In the genomic region with DNA sequence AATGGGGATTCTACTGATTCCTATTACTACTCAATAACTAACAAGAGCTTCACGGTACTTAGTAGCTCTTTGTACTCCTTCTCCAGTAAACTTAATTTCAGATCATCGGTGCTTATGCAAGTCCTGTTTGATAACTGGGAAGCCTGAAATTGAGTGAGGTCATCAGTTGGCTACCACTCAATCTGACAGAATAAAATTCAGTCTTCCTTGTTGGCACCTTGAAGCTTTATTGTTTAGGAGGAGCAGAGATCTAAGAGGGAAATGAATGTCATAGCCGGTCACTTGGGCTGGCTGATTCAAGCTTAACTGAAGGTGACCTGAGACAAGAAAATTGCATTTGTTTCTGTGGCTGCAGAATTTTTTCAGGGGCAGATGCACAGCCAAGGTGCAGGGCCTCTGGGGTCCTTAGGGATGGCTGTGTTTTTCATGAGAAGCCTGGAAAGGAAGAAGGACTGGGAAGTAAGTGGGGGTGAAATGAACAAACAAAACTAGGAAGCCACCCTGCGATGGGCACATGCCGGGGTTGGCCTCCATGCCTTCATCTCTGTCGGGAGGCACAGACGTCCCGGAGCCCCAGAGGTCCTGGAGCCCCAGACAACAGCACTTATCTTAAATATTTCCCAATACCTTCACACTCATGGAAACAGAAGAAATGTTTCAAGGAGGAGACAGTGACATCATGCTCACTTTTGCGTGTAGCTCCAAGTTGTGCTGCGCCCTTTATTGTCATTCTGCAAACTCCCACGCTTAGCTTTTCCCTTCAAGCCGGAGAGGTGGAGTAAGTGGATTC, we compare ENCODE assay signal across 14 cellular contexts.
A peak's percentile ranks its signal among the peaks of the same experiment; 100 is the strongest.
DNase-seq lines count a peak whose midpoint lies in the region; ATAC-seq and TF ChIP-seq lines count a peak whose summit lies in the region.
"Had no signal": no experiment of that assay in that cellular context is flagged by ENCODE, and none has a peak within 500 bp of the region (broad histone marks: within the 10 kb centered on the region; RNA-seq: fewer than 3 reads in every experiment).

No MANE protein-coding gene starts in this region.

- no peak overlapping the region for H3K4me3 Mint-ChIP-seq in MCF 10A (ENCODE audit: unreplicated experiment)
- H3K4me3 Mint-ChIP-seq in stimulated activated memory B cell treated with anti-CD40 and anti-IgM and Interleukin-4, amounts not matched to agents 10 μg/mL and 1 μg/mL and 100 μg/mL, for 72 hours: no peak overlapping the region
- H3K4me3 Mint-ChIP-seq: central memory CD8-positive, alpha-beta T cell had no signal

- DNase-seq in GM23248 (peak; percentile 34), MCF 10A (ENCODE audit: unreplicated experiment) (no peak), heart right ventricle (peak in 1 of 2 donors; percentile 54), osteoblast (ENCODE audit: insufficient read length, low spot score, missing footprints) (peak; percentile 11), NCI-H1048 (lab: John Stamatoyannopoulos, UW) (no peak)
- DNase-seq: activated naive CD4-positive, alpha-beta T cell treated with Interleukin-2 at 50 U/mL for 16 hours; islet precursor cell; MG63; stimulated activated CD4-positive, alpha-beta T cell treated with anti-CD3 and anti-CD28 coated beads, Interleukin-1b, Interleukin-23, amount 100 ng/mL, for 48 hours had no signal

- no peaks in the 10 kb centered on the region for H3K9me3 Mint-ChIP-seq in MCF 10A (ENCODE audit: unreplicated experiment)
- no peaks in the 10 kb centered on the region for H3K9me3 Mint-ChIP-seq in stimulated activated memory B cell treated with anti-CD40 and anti-IgM and Interleukin-4, amounts not matched to agents 10 μg/mL and 1 μg/mL and 100 μg/mL, for 72 hours
- H3K9me3 Mint-ChIP-seq: central memory CD8-positive, alpha-beta T cell had no signal

- H3K4me1 ChIP-seq in GM23248 (ENCODE audit: insufficient read depth): peaks cover 18% of the 10 kb centered on the region
- peaks cover 3 to 36% (median 29%) of the 10 kb centered on the region in 9 donors for H3K4me1 ChIP-seq in heart right ventricle
- H3K4me1 ChIP-seq in osteoblast (ENCODE audit: insufficient read depth, low read length): peaks cover 15% of the 10 kb centered on the region

- H4K20me1 ChIP-seq in GM23248 (ENCODE audit: insufficient read depth) (no peaks in the 10 kb centered on the region), osteoblast (ENCODE audit: insufficient read depth, low read length) (no peaks in the 10 kb centered on the region)

- intact Hi-C loops in MCF 10A (cut with micrococcal nuclease): loop anchor here (5.0 kb wide), 1 partner anchor 206 kb away; a partner anchor contains a TSS
- intact Hi-C loops in heart right ventricle (cut with DNase I): loop anchor here in 2 of 10 donors (5.0 kb wide), 2 partner anchors 74 to 84 kb away; a partner anchor contains a TSS

- no peak overlapping the region for H3K4me3 ChIP-seq in GM23248
- peak overlapping the region in 1 of 10 donors; percentile 13 for H3K4me3 ChIP-seq in heart right ventricle
- H3K4me3 ChIP-seq in osteoblast (ENCODE audit: insufficient read depth, low read length): no peak overlapping the region
- H3K4me3 ChIP-seq: MG63 had no signal

- H3K27ac ChIP-seq in GM23248 (no peak overlapping the region), heart right ventricle (peak overlapping the region; percentile 42 to 90 (median 74)), osteoblast (ENCODE audit: low read depth, low read length) (no peak overlapping the region)

- H3K36me3 ChIP-seq in GM23248 (ENCODE audit: low read depth) (no peaks in the 10 kb centered on the region), heart right ventricle (no peaks in the 10 kb centered on the region), osteoblast (ENCODE audit: insufficient read depth, low read length) (no peaks in the 10 kb centered on the region)
- H3K36me3 ChIP-seq: MG63 had no signal

- H3F3A ChIP-seq in GM23248 (ENCODE audit: insufficient read depth): peaks cover 19% of the 10 kb centered on the region

- H3K27me3 ChIP-seq in GM23248 (replicated peaks; ENCODE audit: insufficient read depth): no peaks in the 10 kb centered on the region
- H3K27me3 ChIP-seq in heart right ventricle: no peaks in the 10 kb centered on the region
- H3K27me3 ChIP-seq in osteoblast (ENCODE audit: insufficient read depth, low read length): no peaks in the 10 kb centered on the region
- H3K27me3 ChIP-seq: MG63 had no signal

- no peak overlapping the region for H3K9ac ChIP-seq in GM23248

- H3K79me2 ChIP-seq in GM23248 (ENCODE audit: insufficient read depth) (no peaks in the 10 kb centered on the region), osteoblast (ENCODE audit: insufficient read depth, low read length) (no peaks in the 10 kb centered on the region)

- H3K4me2 ChIP-seq in GM23248 (ENCODE audit: unreplicated experiment) (no peak overlapping the region), osteoblast (ENCODE audit: insufficient read depth, low read length) (no peak overlapping the region)

- peak overlapping the region; percentile 67 for H3K27ac Mint-ChIP-seq in MCF 10A (ENCODE audit: low read depth, unreplicated experiment)
- H3K27ac Mint-ChIP-seq in stimulated activated memory B cell treated with anti-CD40 and anti-IgM and Interleukin-4, amounts not matched to agents 10 μg/mL and 1 μg/mL and 100 μg/mL, for 72 hours: no peak overlapping the region

- no peaks in the 10 kb centered on the region for H3K27me3 Mint-ChIP-seq in MCF 10A (ENCODE audit: insufficient read depth, unreplicated experiment)
- H3K27me3 Mint-ChIP-seq in stimulated activated memory B cell treated with anti-CD40 and anti-IgM and Interleukin-4, amounts not matched to agents 10 μg/mL and 1 μg/mL and 100 μg/mL, for 72 hours: no peaks in the 10 kb centered on the region
- H3K27me3 Mint-ChIP-seq: central memory CD8-positive, alpha-beta T cell had no signal

- CTCF ChIA-PET in MCF 10A (lab: Yijun Ruan, JAX): interaction anchor here (0.6 to 1.3 kb wide), 3 partner anchors 10 to 371 kb away, joined by 3 read pairs; no protein-coding TSS in a partner anchor

- WGBS in GM23248 (ENCODE audit: low coverage in 1 of 2, low lambda C conversion rate in 2 of 2, missing lambda C conversion rate in 2 of 2), 2 experiments: 65 to 74% methylated on average over 10 to 12 of the region's 12 CpGs
- WGBS in heart right ventricle, 2 donors: 52 to 61% methylated on average over 12 of the region's 12 CpGs

- H2AFZ ChIP-seq in GM23248 (no peak overlapping the region), osteoblast (ENCODE audit: low read length) (no peak overlapping the region)

- H3K36me3 Mint-ChIP-seq in MCF 10A (ENCODE audit: insufficient read depth, unreplicated experiment): peaks cover 5% of the 10 kb centered on the region
- H3K36me3 Mint-ChIP-seq in stimulated activated memory B cell treated with anti-CD40 and anti-IgM and Interleukin-4, amounts not matched to agents 10 μg/mL and 1 μg/mL and 100 μg/mL, for 72 hours: no peaks in the 10 kb centered on the region

- in situ Hi-C loops in GM23248 (cut with MboI): no loop called here

- peak in 7 of 8 donors; percentile 35 to 78 (median 64) for ATAC-seq in heart right ventricle
- ATAC-seq in GM19351 (IDR thresholded peaks at IDR 0.05; ENCODE audit: unreplicated experiment): no peak
- ATAC-seq in HG03439 (IDR thresholded peaks at IDR 0.05; ENCODE audit: unreplicated experiment): no peak
- no peak for ATAC-seq in stimulated activated memory B cell treated with anti-CD40 and anti-IgM and Interleukin-4, amounts not matched to agents 10 μg/mL and 1 μg/mL and 100 μg/mL, for 72 hours
- ATAC-seq: Panc1 had no signal

- TF ChIP-seq CTCF in MCF 10A (IDR thresholded peaks at IDR 0.05; ENCODE audit: unreplicated experiment): no peak
- no peak for TF ChIP-seq CTCF in heart right ventricle (IDR thresholded peaks at IDR 0.05)
- TF ChIP-seq CTCF in osteoblast (IDR thresholded peaks at IDR 0.05; ENCODE audit: extremely low read depth, low read depth, low read length): no peak

- no peaks in the 10 kb centered on the region for H3K9me2 ChIP-seq in GM23248 (ENCODE audit: insufficient read depth)

- H3K9me3 ChIP-seq in GM23248 (ENCODE audit: low read depth): no peaks in the 10 kb centered on the region
- no peaks in the 10 kb centered on the region for H3K9me3 ChIP-seq in heart right ventricle
- H3K9me3 ChIP-seq in osteoblast (ENCODE audit: low read depth, low read length): no peaks in the 10 kb centered on the region
- H3K9me3 ChIP-seq: MG63 had no signal

- POLR2A ChIA-PET in MCF 10A (lab: Yijun Ruan, JAX): interaction anchor here (0.6 to 1.8 kb wide), 7 partner anchors 10 to 1093 kb away, joined by 3 to 6 read pairs (median 4); a partner anchor contains a TSS

- peaks cover 18% of the 10 kb centered on the region for H3K4me1 Mint-ChIP-seq in MCF 10A (ENCODE audit: insufficient read depth, unreplicated experiment)
- no peaks in the 10 kb centered on the region for H3K4me1 Mint-ChIP-seq in stimulated activated memory B cell treated with anti-CD40 and anti-IgM and Interleukin-4, amounts not matched to agents 10 μg/mL and 1 μg/mL and 100 μg/mL, for 72 hours
- H3K4me1 Mint-ChIP-seq: central memory CD8-positive, alpha-beta T cell had no signal

- BruUV-seq in MCF 10A (replicated peaks; lab: Mats Ljungman, UMichigan): no TSS peak

Comparison
In these comparisons a context has a peak if more than half of its experiments do, and no peak if none do; other contexts are left out.
1. DNase-seq: peak in GM23248 (single experiment) and osteoblast (single experiment); none in MCF 10A (single experiment) and NCI-H1048 (single experiment).
2. H3K27ac ChIP-seq: peak in heart right ventricle (10 of 10); none in GM23248 (single experiment) and osteoblast (single experiment).
3. ATAC-seq: peak in heart right ventricle (7 of 8); none in GM19351 (single experiment), HG03439 (single experiment) and stimulated activated memory B cell treated with anti-CD40 and anti-IgM and Interleukin-4, amounts not matched to agents 10 μg/mL and 1 μg/mL and 100 μg/mL, for 72 hours (single experiment).